28 cellular contexts compared by ENCODE assay signal in the genomic region with DNA sequence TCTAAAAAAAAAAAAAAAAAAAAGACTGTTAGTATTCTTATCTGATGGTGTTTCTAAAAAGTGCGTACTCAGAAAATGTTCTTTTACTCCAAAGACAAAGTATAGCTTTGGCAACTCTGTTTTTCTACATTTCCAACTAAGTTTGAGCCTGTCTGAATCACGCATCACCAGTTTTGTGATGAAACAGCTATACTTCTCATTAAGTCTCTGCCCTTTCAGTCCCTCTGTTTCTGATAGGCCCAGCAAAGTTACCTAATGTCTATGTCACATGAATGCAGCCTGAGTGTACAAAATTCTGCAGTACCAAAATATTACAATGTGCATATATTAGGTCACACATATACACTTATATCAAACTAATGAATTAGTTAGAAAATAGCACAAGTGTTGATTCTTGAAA.
"Had no signal": no experiment of that assay in that cellular context is flagged by ENCODE, and none has a peak within 500 bp of the region (broad histone marks: within the 10 kb centered on the region; RNA-seq: fewer than 3 reads in every experiment).

No MANE protein-coding gene starts in this region.

- H3K27me3 Mint-ChIP-seq: activated CD4-positive, alpha-beta memory T cell treated with anti-CD3 and anti-CD28 coated beads, Interleukin-2, amount 10 ng/mL, durations not matched to agents 7 days and 5 days; activated CD4-positive, alpha-beta T cell treated with anti-CD3 and anti-CD28 coated beads, Interleukin-2, amount 10 ng/mL, durations not matched to agents 7 days and 5 days; activated naive CD4-positive, alpha-beta T cell treated with anti-CD3 and anti-CD28 coated beads, Interleukin-2, amount 10 ng/mL, durations not matched to agents 7 days and 5 days; activated naive CD8-positive, alpha-beta T cell treated with anti-CD3 and anti-CD28 coated beads, Interleukin-2, amount 10 ng/mL, durations not matched to agents 7 days and 5 days; activated T-cell treated with anti-CD3 and anti-CD28 coated beads, Interleukin-2, amount 50 U/mL, for 24 hours; central memory CD8-positive, alpha-beta T cell; effector memory CD8-positive, alpha-beta T cell had no signal

- H3K36me3 Mint-ChIP-seq: activated naive CD4-positive, alpha-beta T cell treated with anti-CD3 and anti-CD28 coated beads, Interleukin-2, amount 10 ng/mL, durations not matched to agents 7 days and 5 days; activated naive CD4-positive, alpha-beta T cell treated with anti-CD3 and anti-CD28 coated beads, Interleukin-2, amount 50 U/mL, for 72 hours; WTC11 had no signal

- DNase-seq: activated CD4-positive, alpha-beta memory T cell treated with anti-CD3 and anti-CD28 coated beads, Interleukin-2, amount 10 ng/mL, durations not matched to agents 7 days and 5 days; activated CD4-positive, alpha-beta T cell treated with anti-CD3 and anti-CD28 coated beads for 1 hour; activated CD4-positive, alpha-beta T cell treated with anti-CD3 and anti-CD28 coated beads for 4 hours; activated CD4-positive, alpha-beta T cell treated with anti-CD3 and anti-CD28 coated beads, Interleukin-2, amount 10 ng/mL, durations not matched to agents 7 days and 5 days; activated CD4-positive, alpha-beta T cell treated with anti-CD3 and anti-CD28 coated beads, Interleukin-2, amount 50 U/mL, for 4 hours; activated CD8-positive, alpha-beta memory T cell treated with anti-CD3 and anti-CD28 coated beads, Interleukin-2, amount 50 U/mL, for 48 hours; activated gamma-delta T cell; activated naive CD4-positive, alpha-beta T cell; activated naive CD4-positive, alpha-beta T cell treated with anti-CD3 and anti-CD28 coated beads, Interleukin-2, amount 10 ng/mL, durations not matched to agents 7 days and 5 days; activated naive CD8-positive, alpha-beta T cell treated with anti-CD3 and anti-CD28 coated beads, Interleukin-2, amount 10 ng/mL, durations not matched to agents 7 days and 5 days; activated T-cell treated with anti-CD3 and anti-CD28 coated beads for 4 hours; activated T-cell treated with anti-CD3 and anti-CD28 coated beads, Interleukin-2, amount 50 U/mL, for 24 hours; activated T-cell treated with anti-CD3 and anti-CD28 coated beads, Interleukin-2, amount 50 U/mL, for 72 hours; amniotic stem cell; anterior cingulate cortex; brain microvascular endothelial cell; cortex of kidney; dermis blood vessel endothelial cell; effector CD4-positive, alpha-beta T cell; effector memory CD8-positive, alpha-beta T cell; erythroblast; foreskin fibroblast; head of caudate nucleus; T-helper 2 cell had no signal

- H3K4me3 Mint-ChIP-seq: activated CD4-positive, alpha-beta memory T cell treated with anti-CD3 and anti-CD28 coated beads, Interleukin-2, amount 10 ng/mL, durations not matched to agents 7 days and 5 days; activated CD4-positive, alpha-beta T cell treated with anti-CD3 and anti-CD28 coated beads, Interleukin-2, amount 10 ng/mL, durations not matched to agents 7 days and 5 days; activated naive CD4-positive, alpha-beta T cell treated with anti-CD3 and anti-CD28 coated beads, Interleukin-2, amount 10 ng/mL, durations not matched to agents 7 days and 5 days; activated naive CD8-positive, alpha-beta T cell treated with anti-CD3 and anti-CD28 coated beads, Interleukin-2, amount 10 ng/mL, durations not matched to agents 7 days and 5 days; activated T-cell treated with anti-CD3 and anti-CD28 coated beads, Interleukin-2, amount 50 U/mL, for 24 hours; activated T-cell treated with anti-CD3 and anti-CD28 coated beads, Interleukin-2, amount 50 U/mL, for 72 hours; central memory CD8-positive, alpha-beta T cell; effector memory CD8-positive, alpha-beta T cell; WTC11 had no signal

- H3K9me3 Mint-ChIP-seq: activated CD4-positive, alpha-beta memory T cell treated with anti-CD3 and anti-CD28 coated beads, Interleukin-2, amount 10 ng/mL, durations not matched to agents 7 days and 5 days; activated CD4-positive, alpha-beta T cell treated with anti-CD3 and anti-CD28 coated beads, Interleukin-2, amount 10 ng/mL, durations not matched to agents 7 days and 5 days; activated naive CD4-positive, alpha-beta T cell treated with anti-CD3 and anti-CD28 coated beads, Interleukin-2, amount 10 ng/mL, durations not matched to agents 7 days and 5 days; activated naive CD4-positive, alpha-beta T cell treated with anti-CD3 and anti-CD28 coated beads, Interleukin-2, amount 50 U/mL, for 72 hours; activated naive CD8-positive, alpha-beta T cell treated with anti-CD3 and anti-CD28 coated beads, Interleukin-2, amount 10 ng/mL, durations not matched to agents 7 days and 5 days; activated T-cell treated with anti-CD3 and anti-CD28 coated beads, Interleukin-2, amount 50 U/mL, for 24 hours; activated T-cell treated with anti-CD3 and anti-CD28 coated beads, Interleukin-2, amount 50 U/mL, for 72 hours; central memory CD8-positive, alpha-beta T cell; effector memory CD8-positive, alpha-beta T cell had no signal

- H3K4me1 Mint-ChIP-seq: activated CD4-positive, alpha-beta memory T cell treated with anti-CD3 and anti-CD28 coated beads, Interleukin-2, amount 10 ng/mL, durations not matched to agents 7 days and 5 days; activated CD4-positive, alpha-beta T cell treated with anti-CD3 and anti-CD28 coated beads, Interleukin-2, amount 10 ng/mL, durations not matched to agents 7 days and 5 days; activated naive CD4-positive, alpha-beta T cell treated with anti-CD3 and anti-CD28 coated beads, Interleukin-2, amount 10 ng/mL, durations not matched to agents 7 days and 5 days; activated naive CD8-positive, alpha-beta T cell treated with anti-CD3 and anti-CD28 coated beads, Interleukin-2, amount 10 ng/mL, durations not matched to agents 7 days and 5 days; WTC11 had no signal

- H3K4me3 ChIP-seq: esophagus muscularis mucosa had no signal

- H3K27ac Mint-ChIP-seq: activated CD4-positive, alpha-beta memory T cell treated with anti-CD3 and anti-CD28 coated beads, Interleukin-2, amount 10 ng/mL, durations not matched to agents 7 days and 5 days; activated CD4-positive, alpha-beta T cell treated with anti-CD3 and anti-CD28 coated beads, Interleukin-2, amount 10 ng/mL, durations not matched to agents 7 days and 5 days; activated naive CD4-positive, alpha-beta T cell treated with anti-CD3 and anti-CD28 coated beads, Interleukin-2, amount 10 ng/mL, durations not matched to agents 7 days and 5 days; activated naive CD4-positive, alpha-beta T cell treated with anti-CD3 and anti-CD28 coated beads, Interleukin-2, amount 50 U/mL, for 72 hours; activated naive CD8-positive, alpha-beta T cell treated with anti-CD3 and anti-CD28 coated beads, Interleukin-2, amount 10 ng/mL, durations not matched to agents 7 days and 5 days; activated T-cell treated with anti-CD3 and anti-CD28 coated beads, Interleukin-2, amount 50 U/mL, for 24 hours; activated T-cell treated with anti-CD3 and anti-CD28 coated beads, Interleukin-2, amount 50 U/mL, for 72 hours; effector memory CD8-positive, alpha-beta T cell; WTC11 had no signal
